In genomic region chr2:113842919-113843736, GRCh38 we compare ENCODE assay signal across 8 cellular contexts. TPM values are rescaled to one million over a fixed set of nuclear protein-coding genes. Genes with fewer than 3 reads are reported as not detected.
DNase-seq lines count a peak whose midpoint lies in the region; ATAC-seq lines count a peak whose summit lies in the region.
"Had no signal": no experiment of that assay in that cellular context is flagged by ENCODE, and none has a peak within 500 bp of the region (broad histone marks: within the 10 kb centered on the region; RNA-seq: fewer than 3 reads in every experiment).

No MANE protein-coding gene starts in this region.

- no peak for ATAC-seq in HG02981 (IDR thresholded peaks at IDR 0.05; ENCODE audit: unreplicated experiment)

- WGBS in GM23248 (ENCODE audit: low coverage in 1 of 2, low lambda C conversion rate in 2 of 2, missing lambda C conversion rate in 2 of 2), 2 experiments, result 1 to 3% methylated on average over 14 of the region's 14 CpGs

- H3K27ac ChIP-seq in GM23248, result peak overlapping the region; percentile 98
- H3K27ac ChIP-seq: right atrium auricular region had no signal

- no peaks in the 10 kb centered on the region for H3K9me2 ChIP-seq in GM23248 (ENCODE audit: insufficient read depth)

- peaks cover 21% of the 10 kb centered on the region for H3K4me1 ChIP-seq in GM23248 (ENCODE audit: insufficient read depth)
- H3K4me1 ChIP-seq: right atrium auricular region had no signal

- peak overlapping the region; percentile 79 for H3K4me2 ChIP-seq in GM23248 (ENCODE audit: unreplicated experiment)

- H3K9me3 ChIP-seq in GM23248 (ENCODE audit: low read depth), result no peaks in the 10 kb centered on the region
- H3K9me3 ChIP-seq: right atrium auricular region had no signal

- DNase-seq in GM23248 (peak; percentile 97), astrocyte of the hippocampus (ENCODE audit: low read depth, low spot score) (peak; percentile 27), iris pigment epithelial cell (ENCODE audit: low read depth) (peak; percentile 55), superior temporal gyrus (ENCODE audit: extremely low spot score) (peak; percentile 54), epidermal melanocyte (ENCODE audit: insufficient read length, low spot score) (no peak)
- no peak for DNase-seq in activated CD4-positive, alpha-beta T cell treated with anti-CD3 and anti-CD28 coated beads, Interleukin-2, amount 50 U/mL, for 1 hour

- peaks cover 32% of the 10 kb centered on the region for H3F3A ChIP-seq in GM23248 (ENCODE audit: insufficient read depth)

- no peaks in the 10 kb centered on the region for H3K36me3 ChIP-seq in GM23248 (ENCODE audit: low read depth)
- H3K36me3 ChIP-seq: right atrium auricular region had no signal

- no peaks in the 10 kb centered on the region for H3K79me2 ChIP-seq in GM23248 (ENCODE audit: insufficient read depth)

- in situ Hi-C loops in GM23248 (cut with MboI), result no loop called here

- peak overlapping the region; percentile 69 for H3K4me3 ChIP-seq in GM23248
- H3K4me3 ChIP-seq: right atrium auricular region had no signal

- no peaks in the 10 kb centered on the region for H4K20me1 ChIP-seq in GM23248 (ENCODE audit: insufficient read depth)

- H3K9ac ChIP-seq in GM23248, result peak overlapping the region; percentile 90

- H2AFZ ChIP-seq in GM23248, result peak overlapping the region; percentile 36

- no peaks in the 10 kb centered on the region for H3K27me3 ChIP-seq in GM23248 (replicated peaks; ENCODE audit: insufficient read depth)
- H3K27me3 ChIP-seq: right atrium auricular region had no signal

RNA-seq across cellular contexts. Expression of gene ACTR3, which starts 46.8 kb away (rescaled TPM):
- total RNA-seq in GM23248 (2014; rRNA removed; shearing (Covaris generic)), result 343 and 410 TPM in 2 replicates
- polyA plus RNA-seq in GM23248 (2016; fragmentation: Nextera tagmentation; extraction: Ambion mirVana), result 361 and 377 TPM in 2 replicates

Comparison
In these comparisons a context has a peak if more than half of its experiments do, and no peak if none do; other contexts are left out.
1. DNase-seq: peak in GM23248 (single experiment), astrocyte of the hippocampus (single experiment), iris pigment epithelial cell (single experiment) and superior temporal gyrus (single experiment); none in epidermal melanocyte (single experiment) and activated CD4-positive, alpha-beta T cell treated with anti-CD3 and anti-CD28 coated beads, Interleukin-2, amount 50 U/mL, for 1 hour (single experiment).